Comparison of ENCODE assay signal across 1 cellular context in the genomic region with DNA sequence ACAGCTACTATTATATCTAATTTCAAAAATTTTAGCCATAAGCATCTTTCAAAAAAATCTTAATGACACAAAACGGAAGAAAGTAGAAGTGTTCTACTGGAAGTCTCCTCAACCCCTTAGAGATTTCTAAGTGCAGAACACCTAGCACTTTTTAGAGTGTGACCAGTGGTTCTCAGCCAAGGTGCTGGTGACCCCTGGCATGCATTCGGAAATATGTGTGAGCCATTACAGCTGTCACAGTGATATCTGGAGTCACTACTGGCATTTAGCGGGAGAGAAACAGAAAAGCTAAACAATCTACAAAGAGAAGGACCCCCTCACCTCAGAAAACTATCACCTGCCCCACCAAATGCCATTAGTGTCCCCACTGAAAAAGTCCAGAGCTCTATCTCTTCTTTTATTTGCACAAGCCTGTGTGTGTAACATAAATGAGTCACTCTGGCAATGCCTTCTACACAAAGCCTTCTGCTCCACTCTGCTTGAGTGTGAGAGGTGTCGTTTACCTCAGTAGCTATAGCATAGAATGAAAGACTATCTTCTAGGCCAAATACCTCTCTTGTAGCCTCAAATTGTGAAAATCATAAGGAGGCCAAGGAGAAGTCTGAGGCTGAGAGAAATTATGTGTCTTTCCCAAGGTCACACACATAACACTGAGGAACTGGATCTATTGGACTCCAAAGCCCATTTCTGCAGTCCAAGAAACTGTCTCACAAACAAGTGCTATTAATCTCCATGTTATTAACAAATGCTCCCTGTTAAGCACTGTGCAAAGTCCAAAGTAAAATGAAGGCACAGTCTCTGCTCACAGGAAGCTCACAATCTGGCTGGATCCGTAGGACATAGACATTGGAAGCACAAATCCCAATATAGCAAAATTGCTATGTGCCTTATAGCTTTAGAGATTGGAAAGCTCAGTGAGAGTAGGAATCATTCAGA.
TF ChIP-seq lines count a peak whose summit lies in the region.

No MANE protein-coding gene starts in this region.

TF ChIP-seq in GM12878, 131 proteins besides CTCF, POLR2A, EP300 and RAD21 (continued from another document):
- TF ChIP-seq NBN (IDR thresholded peaks at IDR 0.05): no peak
